11 cellular contexts compared by ENCODE assay signal in genomic region chr14:89673499-89674225, GRCh38.
DNase-seq lines count a peak whose midpoint lies in the region; ATAC-seq and TF ChIP-seq lines count a peak whose summit lies in the region.
"Had no signal": no experiment of that assay in that cellular context is flagged by ENCODE, and none has a peak within 500 bp of the region (broad histone marks: within the 10 kb centered on the region; RNA-seq: fewer than 3 reads in every experiment).

No MANE protein-coding gene starts in this region.

- DNase-seq in MCF 10A (ENCODE audit: unreplicated experiment) = peak; percentile 5
- DNase-seq in breast epithelium (ENCODE audit: low spot score in 2 of 2) = no peak
- no peak for DNase-seq in activated T-cell treated with anti-CD3 and anti-CD28 coated beads, Interleukin-2, amount 50 U/mL, for 4 hours
- DNase-seq in fibroblast of the conjunctiva (ENCODE audit: low read depth) = peak; percentile 9
- DNase-seq in transverse colon = peak; percentile 58
- DNase-seq in NCI-H748 treated with DMSO at 0.1 percent for 48 hours (lab: John Stamatoyannopoulos, UW) = no peak
- DNase-seq in NCI-H82 treated with DMSO at 0.1 percent for 48 hours (lab: John Stamatoyannopoulos, UW; ENCODE audit: unreplicated experiment) = no peak
- no peak for DNase-seq in GM13977 (ENCODE audit: low spot score)
- DNase-seq: RPMI8226, spleen had no signal

- no peak for TF ChIP-seq EP300 in transverse colon (IDR thresholded peaks at IDR 0.05; ENCODE audit: low read depth)

- H3K4me1 Mint-ChIP-seq in MCF 10A (ENCODE audit: insufficient read depth, unreplicated experiment) = peaks cover 5% of the 10 kb centered on the region
- peaks cover 33% of the 10 kb centered on the region for H3K4me1 Mint-ChIP-seq in activated T-cell treated with anti-CD3 and anti-CD28 coated beads, Interleukin-2, amount 50 U/mL, for 4 hours (ENCODE audit: low read depth)

- H3K4me1 ChIP-seq in breast epithelium = no peaks in the 10 kb centered on the region
- peaks cover 0 to 13% (median 4%) of the 10 kb centered on the region in 4 donors for H3K4me1 ChIP-seq in transverse colon

- no peak overlapping the region for H3K27ac ChIP-seq in breast epithelium
- H3K27ac ChIP-seq in transverse colon = peak overlapping the region; percentile 56 to 80 (median 73)
- H3K27ac ChIP-seq: spleen had no signal

- H3K9me3 Mint-ChIP-seq in MCF 10A (ENCODE audit: unreplicated experiment) = no peaks in the 10 kb centered on the region
- H3K9me3 Mint-ChIP-seq in activated T-cell treated with anti-CD3 and anti-CD28 coated beads, Interleukin-2, amount 50 U/mL, for 4 hours = no peaks in the 10 kb centered on the region
- H3K9me3 Mint-ChIP-seq: nephron had no signal

- H3K4me3 Mint-ChIP-seq in MCF 10A (ENCODE audit: unreplicated experiment) = no peak overlapping the region
- H3K4me3 Mint-ChIP-seq in activated T-cell treated with anti-CD3 and anti-CD28 coated beads, Interleukin-2, amount 50 U/mL, for 4 hours = no peak overlapping the region
- H3K4me3 Mint-ChIP-seq: nephron had no signal

- in situ Hi-C loops in transverse colon (cut with MboI; ENCODE audit: low pct_ligation_motif_present in 1 of 4, low pct_unique_long_range_greater_than_20kb in 1 of 4, low sequenced_read_pairs in 3 of 4) = no loop called here
- in situ Hi-C loops in GM13977 (cut with MboI; ENCODE audit: low pct_unique_long_range_greater_than_20kb, low sequenced_read_pairs, unreplicated experiment) = no loop called here

- H3K27me3 Mint-ChIP-seq in MCF 10A (ENCODE audit: insufficient read depth, unreplicated experiment) = no peaks in the 10 kb centered on the region
- H3K27me3 Mint-ChIP-seq in activated T-cell treated with anti-CD3 and anti-CD28 coated beads, Interleukin-2, amount 50 U/mL, for 4 hours (ENCODE audit: low read depth) = no peaks in the 10 kb centered on the region

- intact Hi-C loops in MCF 10A (cut with micrococcal nuclease) = no loop called here
- intact Hi-C loops in breast epithelium (cut with DNase I; ENCODE audit: low total_unique reads) = no loop called here
- intact Hi-C loops in transverse colon (cut with DNase I; ENCODE audit: low total_unique reads) = no loop called here

- peak; percentile 59 to 79 for ATAC-seq in activated T-cell treated with anti-CD3 and anti-CD28 coated beads, Interleukin-2, amount 50 U/mL, for 4 hours

- BruUV-seq in MCF 10A (replicated peaks; lab: Mats Ljungman, UMichigan) = no TSS peak

- 40 to 41% methylated on average over 3 to 7 of the region's 7 CpGs for WGBS in transverse colon (ENCODE audit: low coverage in 1 of 2), 2 donors

- H3K27ac Mint-ChIP-seq in MCF 10A (ENCODE audit: low read depth, unreplicated experiment) = no peak overlapping the region

- H3K27me3 ChIP-seq in breast epithelium = no peaks in the 10 kb centered on the region
- no peaks in the 10 kb centered on the region for H3K27me3 ChIP-seq in transverse colon
- H3K27me3 ChIP-seq: spleen had no signal

- H3K36me3 Mint-ChIP-seq in MCF 10A (ENCODE audit: insufficient read depth, unreplicated experiment) = no peaks in the 10 kb centered on the region
- no peaks in the 10 kb centered on the region for H3K36me3 Mint-ChIP-seq in activated T-cell treated with anti-CD3 and anti-CD28 coated beads, Interleukin-2, amount 50 U/mL, for 4 hours (ENCODE audit: insufficient read depth)

- H3K4me3 ChIP-seq in breast epithelium (no peak overlapping the region), transverse colon (no peak overlapping the region)
- H3K4me3 ChIP-seq: spleen had no signal

- CTCF ChIA-PET in MCF 10A (lab: Yijun Ruan, JAX) = interaction anchor here (0.6 to 0.7 kb wide), 2 partner anchors 26 to 258 kb away, joined by 3 read pairs; no protein-coding TSS in a partner anchor

- TF ChIP-seq POLR2A in breast epithelium (IDR thresholded peaks at IDR 0.05) = no peak
- no peak for TF ChIP-seq POLR2A in transverse colon (IDR thresholded peaks at IDR 0.05)

- no peaks in the 10 kb centered on the region for H3K9me3 ChIP-seq in breast epithelium
- no peaks in the 10 kb centered on the region for H3K9me3 ChIP-seq in transverse colon
- H3K9me3 ChIP-seq: spleen had no signal

- TF ChIP-seq CTCF in MCF 10A (IDR thresholded peaks at IDR 0.05; ENCODE audit: unreplicated experiment) (no peak), breast epithelium (IDR thresholded peaks at IDR 0.05) (no peak), transverse colon (IDR thresholded peaks at IDR 0.05) (no peak), GM13977 (IDR thresholded peaks at IDR 0.05; ENCODE audit: extremely low read depth, insufficient read depth, missing control alignments) (no peak)

- POLR2A ChIA-PET in MCF 10A (lab: Yijun Ruan, JAX) = interaction anchor here (0.6 to 0.7 kb wide), 2 partner anchors 18 to 21 kb away, joined by 3 read pairs; no protein-coding TSS in a partner anchor

- H3K36me3 ChIP-seq in breast epithelium = no peaks in the 10 kb centered on the region
- no peaks in the 10 kb centered on the region for H3K36me3 ChIP-seq in transverse colon
- H3K36me3 ChIP-seq: spleen had no signal

Comparison
In these comparisons a context has a peak if more than half of its experiments do, and no peak if none do; other contexts are left out.
1. DNase-seq: peak in MCF 10A (single experiment), fibroblast of the conjunctiva (single experiment) and transverse colon (single experiment); none in breast epithelium (0 of 2), activated T-cell treated with anti-CD3 and anti-CD28 coated beads, Interleukin-2, amount 50 U/mL, for 4 hours (single experiment), NCI-H748 treated with DMSO at 0.1 percent for 48 hours (single experiment), NCI-H82 treated with DMSO at 0.1 percent for 48 hours (single experiment) and GM13977 (single experiment).
2. H3K27ac ChIP-seq: peak in transverse colon (4 of 4); none in breast epithelium (0 of 2).